In genomic region chr1:47724427-47724999, GRCh38 we compare ENCODE assay signal across 19 cellular contexts.
DNase-seq lines count a peak whose midpoint lies in the region; ATAC-seq, FAIRE-seq and TF ChIP-seq lines count a peak whose summit lies in the region.
"Had no signal": no experiment of that assay in that cellular context is flagged by ENCODE, and none has a peak within 500 bp of the region (broad histone marks: within the 10 kb centered on the region; RNA-seq: fewer than 3 reads in every experiment).

No MANE protein-coding gene starts in this region.

- ATAC-seq in A549 = no peak; a peak in 1 of 6 replicates
- no peak for ATAC-seq in GM18907 (IDR thresholded peaks at IDR 0.05; ENCODE audit: unreplicated experiment)
- ATAC-seq: CD8-positive, alpha-beta T cell; stimulated activated naive B cell treated with anti-CD40 and anti-IgM and Interleukin-4, amounts not matched to agents 10 μg/mL and 1 μg/mL and 100 μg/mL, for 72 hours had no signal

- H2BK120ac ChIP-seq in H1 (replicated peaks; ENCODE audit: low read depth, low read length) = peak overlapping the region; percentile 59

- H2BK12ac ChIP-seq in H1 (ENCODE audit: low read depth, low read length) = peak overlapping the region; percentile 64; the same call in 1 of the 2 replicates

- 79% methylated on average over 13 of the region's 13 CpGs for WGBS in A549 (ENCODE audit: missing lambda C conversion rate)
- WGBS in H1 (ENCODE audit: extremely low coverage in 1 of 2, insufficient coverage in 1 of 2, insufficient read length in 1 of 2, insufficient replicate concordance in 2 of 2, low coverage in 1 of 2, low lambda C conversion rate in 2 of 2, missing lambda C conversion rate in 1 of 2), 2 experiments = 79% methylated on average over 13 of the region's 13 CpGs; no CpG with 5 or more reads in 1 of the 2 experiments

- no peak overlapping the region for H3K4me3 Mint-ChIP-seq in activated T-helper 1 cell treated with anti-CD3 and anti-CD28 coated beads, Interleukin-12 subunit alpha, Interleukin-12 subunit beta, Interleukin-2, Interleukin-4 antibody, amounts not matched to agents 30 ng/mL and 10 ng/mL and 1 ng/mL, durations not matched to agents 14 hours and 24 hours and 36 hours
- H3K4me3 Mint-ChIP-seq: CD8-positive, alpha-beta T cell; stimulated activated naive B cell treated with anti-CD40 and anti-IgM and Interleukin-4, amounts not matched to agents 10 μg/mL and 1 μg/mL and 100 μg/mL, for 72 hours had no signal

- peaks cover 52% of the 10 kb centered on the region for H3K27me3 Mint-ChIP-seq in activated T-helper 1 cell treated with anti-CD3 and anti-CD28 coated beads, Interleukin-12 subunit alpha, Interleukin-12 subunit beta, Interleukin-2, Interleukin-4 antibody, amounts not matched to agents 30 ng/mL and 10 ng/mL and 1 ng/mL, durations not matched to agents 14 hours and 24 hours and 36 hours (ENCODE audit: insufficient read depth)

- peak overlapping the region; percentile 86; the same call in 1 of the 2 replicates for H2BK20ac ChIP-seq in H1 (ENCODE audit: low read length)

- no peak for FAIRE-seq in A549 (lab: Jason Lieb, UNC)
- FAIRE-seq in H1 (lab: Jason Lieb, UNC) = no peak
- FAIRE-seq: GM18507 had no signal

- H3K4me3 ChIP-seq in A549 (peak overlapping the region; percentile 38; the same call in 2 of the 3 replicates), HEK293 (ENCODE audit: low read depth, low read length) (no peak overlapping the region), H1 (ENCODE audit: extremely low read depth in 1 of 4, insufficient read depth in 2 of 4, low read depth in 3 of 4, low read length in 4 of 4) (peak overlapping the region; percentile 3 to 55 (median 30); a peak in 6 of 8 replicates), mucosa of rectum (ENCODE audit: low read length in 2 of 2) (no peak overlapping the region)
- H3K4me3 ChIP-seq: upper lobe of right lung had no signal

- DNase-seq in A549 (ENCODE audit: low read depth in 1 of 2, low spot score in 1 of 2) (no peak), H1 (ENCODE audit: low read depth in 1 of 2, low spot score in 2 of 2) (peak in 1 of 2 experiments; percentile 51), AML-193 (lab: John Stamatoyannopoulos, UW) (no peak)
- DNase-seq in activated T-helper 1 cell treated with anti-CD3 and anti-CD28 coated beads, Interleukin-12 subunit alpha, Interleukin-12 subunit beta, Interleukin-2, Interleukin-4 antibody, amounts not matched to agents 30 ng/mL and 10 ng/mL and 1 ng/mL, durations not matched to agents 14 hours and 24 hours and 36 hours (ENCODE audit: low spot score) = no peak
- no peak for DNase-seq in stimulated activated CD4-positive, alpha-beta T cell treated with anti-CD3 and anti-CD28 coated beads, Interleukin-4, amount 100 ng/mL, for 4 hours
- DNase-seq: activated CD4-positive, CD25-positive, alpha-beta regulatory T cell treated with anti-CD3 and anti-CD28 coated beads, Interleukin-2, amount 50 U/mL, for 72 hours; CD8-positive, alpha-beta T cell; esophagus squamous epithelium; KG1; NCI-H2081 treated with DMSO at 0.1 percent for 48 hours; NCI-H524 treated with DMSO at 0.1 percent for 48 hours; stimulated activated naive B cell treated with anti-CD40 and anti-IgM and Interleukin-4, amounts not matched to agents 10 μg/mL and 1 μg/mL and 100 μg/mL, for 72 hours; T-helper 9 cell; upper lobe of right lung had no signal

- H3K36me3 ChIP-seq in HEK293 (ENCODE audit: control insufficient read depth in 2 of 2, insufficient read depth in 1 of 2, low read length in 2 of 2) (no peaks in the 10 kb centered on the region), H1 (ENCODE audit: control insufficient read depth in 2 of 4, insufficient read depth in 4 of 4, low read length in 3 of 4) (no peaks in the 10 kb centered on the region), mucosa of rectum (ENCODE audit: control insufficient read depth in 2 of 2, insufficient read depth in 2 of 2, low read length in 2 of 2) (no peaks in the 10 kb centered on the region)
- H3K36me3 ChIP-seq: esophagus squamous epithelium, upper lobe of right lung had no signal

- no peak overlapping the region for H2AK5ac ChIP-seq in H1 (ENCODE audit: low read depth, low read length)

- no peaks in the 10 kb centered on the region for H3K79me1 ChIP-seq in H1 (ENCODE audit: low read depth, low read length)

- intact Hi-C loops in activated T-helper 1 cell treated with anti-CD3 and anti-CD28 coated beads, Interleukin-12 subunit alpha, Interleukin-12 subunit beta, Interleukin-2, Interleukin-4 antibody, amounts not matched to agents 30 ng/mL and 10 ng/mL and 1 ng/mL, durations not matched to agents 14 hours and 24 hours and 36 hours (cut with micrococcal nuclease) = no loop called here

- peak overlapping the region in 1 of 2 experiments; percentile 56; a peak in 2 of 6 replicates for H3K27ac ChIP-seq in A549
- no peak overlapping the region for H3K27ac ChIP-seq in HEK293 (ENCODE audit: extremely low read depth, low read depth, low read length)
- H3K27ac ChIP-seq in H1 (ENCODE audit: low read depth, low read length) = no peak overlapping the region
- peak overlapping the region; percentile 13 to 43 for H3K27ac ChIP-seq in mucosa of rectum (ENCODE audit: low read depth in 2 of 2, low read length in 2 of 2)
- H3K27ac ChIP-seq: esophagus squamous epithelium, upper lobe of right lung had no signal

- H4K5ac ChIP-seq in H1 (ENCODE audit: insufficient read length, low read depth, low read length) = no peak overlapping the region

- H3K27ac Mint-ChIP-seq in activated T-helper 1 cell treated with anti-CD3 and anti-CD28 coated beads, Interleukin-12 subunit alpha, Interleukin-12 subunit beta, Interleukin-2, Interleukin-4 antibody, amounts not matched to agents 30 ng/mL and 10 ng/mL and 1 ng/mL, durations not matched to agents 14 hours and 24 hours and 36 hours = no peak overlapping the region
- H3K27ac Mint-ChIP-seq: CD8-positive, alpha-beta T cell; nephron; stimulated activated naive B cell treated with anti-CD40 and anti-IgM and Interleukin-4, amounts not matched to agents 10 μg/mL and 1 μg/mL and 100 μg/mL, for 72 hours had no signal

- H3K9me3 ChIP-seq in A549 (no peaks in the 10 kb centered on the region), HEK293 (ENCODE audit: control insufficient read depth, insufficient read depth, low read depth, low read length) (no peaks in the 10 kb centered on the region), H1 (ENCODE audit: insufficient read depth in 2 of 2, low read depth in 1 of 2, low read length in 1 of 2) (no peaks in the 10 kb centered on the region), mucosa of rectum (ENCODE audit: control insufficient read depth in 2 of 2, low read length in 2 of 2) (no peaks in the 10 kb centered on the region)
- H3K9me3 ChIP-seq: esophagus squamous epithelium, upper lobe of right lung had no signal

- H3K23me2 ChIP-seq in H1 (ENCODE audit: low read depth, low read length) = no peaks in the 10 kb centered on the region

- H4K91ac ChIP-seq in H1 (replicated peaks; ENCODE audit: insufficient read length, low read length) = peak overlapping the region; percentile 82

- CTCF ChIA-PET in A549 (lab: Yijun Ruan, JAX) (interaction anchor here (1.8 to 17.4 kb wide), 4 partner anchors 8 to 291 kb away, joined by 8 to 313 read pairs (median 69); partner anchors contain the start of gene FOXD2), HEK293 (lab: Yijun Ruan, JAX) (interaction anchor here (0.6 to 2.2 kb wide), 3 partner anchors 11 to 412 kb away, joined by 3 to 10 read pairs (median 5); partner anchors contain the start of gene FOXD2), H1 (lab: Charles Lee; ENCODE audit: partially characterized antibody) (interaction anchor here (0.6 to 11.5 kb wide), 11 partner anchors 9 to 292 kb away, joined by 3 to 129 read pairs (median 4); partner anchors contain the start of gene FOXD2)

- TF ChIP-seq CTCF in A549 (IDR thresholded peaks at IDR 0.05) (no peak), HEK293 (tag by site-specific recombination; IDR thresholded peaks at IDR 0.05) (no peak), H1 (IDR thresholded peaks at IDR 0.05; ENCODE audit: control extremely low read depth in 1 of 3, insufficient read depth in 1 of 3, low read depth in 1 of 3, low read length in 3 of 3) (no peak)

- no peak overlapping the region for H3K14ac ChIP-seq in H1 (ENCODE audit: insufficient read length)

- no peaks in the 10 kb centered on the region for H3K9me3 Mint-ChIP-seq in activated T-helper 1 cell treated with anti-CD3 and anti-CD28 coated beads, Interleukin-12 subunit alpha, Interleukin-12 subunit beta, Interleukin-2, Interleukin-4 antibody, amounts not matched to agents 30 ng/mL and 10 ng/mL and 1 ng/mL, durations not matched to agents 14 hours and 24 hours and 36 hours
- H3K9me3 Mint-ChIP-seq: CD8-positive, alpha-beta T cell; nephron had no signal

- peak overlapping the region; percentile 94 for H2AFZ ChIP-seq in H1 (ENCODE audit: low read length)

- H3K36me3 Mint-ChIP-seq in activated T-helper 1 cell treated with anti-CD3 and anti-CD28 coated beads, Interleukin-12 subunit alpha, Interleukin-12 subunit beta, Interleukin-2, Interleukin-4 antibody, amounts not matched to agents 30 ng/mL and 10 ng/mL and 1 ng/mL, durations not matched to agents 14 hours and 24 hours and 36 hours (ENCODE audit: low read depth) = no peaks in the 10 kb centered on the region
- H3K36me3 Mint-ChIP-seq: CD8-positive, alpha-beta T cell; stimulated activated naive B cell treated with anti-CD40 and anti-IgM and Interleukin-4, amounts not matched to agents 10 μg/mL and 1 μg/mL and 100 μg/mL, for 72 hours had no signal

- H3K4ac ChIP-seq in H1 (replicated peaks; ENCODE audit: insufficient read length, low read depth, low read length) = no peak overlapping the region

- no peak for TF ChIP-seq RAD21 in A549 (conservative IDR thresholded peaks at IDR 0.05 in 1 of 2, IDR thresholded peaks at IDR 0.05 in 1 of 2)
- TF ChIP-seq RAD21 in H1 (IDR thresholded peaks at IDR 0.05 in 1 of 2, conservative IDR thresholded peaks at IDR 0.05 in 1 of 2; ENCODE audit: low read depth in 2 of 2, low read length in 2 of 2) = no peak

- H3K9ac ChIP-seq in H1 (replicated peaks in 1 of 4; ENCODE audit: extremely low read depth in 1 of 4, low read depth in 3 of 4, low read length in 3 of 4) (no peak overlapping the region; a peak in 1 of 7 replicates), mucosa of rectum (ENCODE audit: low read depth in 1 of 2, low read length in 2 of 2) (no peak overlapping the region)

- H3K4me2 ChIP-seq in A549 (peak overlapping the region; percentile 65), H1 (ENCODE audit: insufficient read depth in 1 of 2, low read depth in 2 of 2, low read length in 2 of 2) (peak overlapping the region; percentile 71 to 72)

- H3K4me1 Mint-ChIP-seq in activated T-helper 1 cell treated with anti-CD3 and anti-CD28 coated beads, Interleukin-12 subunit alpha, Interleukin-12 subunit beta, Interleukin-2, Interleukin-4 antibody, amounts not matched to agents 30 ng/mL and 10 ng/mL and 1 ng/mL, durations not matched to agents 14 hours and 24 hours and 36 hours (ENCODE audit: low read depth) = peaks cover 5% of the 10 kb centered on the region

- H3K27me3 ChIP-seq in H1 (replicated peaks in 1 of 4; ENCODE audit: control insufficient read depth in 3 of 4, extremely low read depth in 1 of 4, insufficient read depth in 3 of 4, low read length in 3 of 4) (peaks cover 13 to 37% (median 31%) of the 10 kb centered on the region in 4 experiments), mucosa of rectum (ENCODE audit: control insufficient read depth in 2 of 2, insufficient read depth in 2 of 2, low read length in 2 of 2) (peaks cover 9 to 21% of the 10 kb centered on the region in 2 donors)

- H3K18ac ChIP-seq in H1 (ENCODE audit: extremely low read depth, low read length) = peak overlapping the region; percentile 90

- POLR2A ChIA-PET in A549 (lab: Yijun Ruan, JAX) = no interaction called here
- POLR2A ChIA-PET in HEK293 (lab: Yijun Ruan, JAX) = no interaction called here
- POLR2A ChIA-PET in H1 (lab: Charles Lee; ENCODE audit: partially characterized antibody) = no interaction called here

- no peaks in the 10 kb centered on the region for H3K79me2 ChIP-seq in H1 (ENCODE audit: control insufficient read depth in 1 of 2, insufficient read depth in 2 of 2, low read length in 2 of 2)

- H2BK15ac ChIP-seq in H1 (ENCODE audit: low read length) = peak overlapping the region; percentile 7; the same call in 1 of the 2 replicates

- no peak for TF ChIP-seq POLR2A in A549 (IDR thresholded peaks at IDR 0.05; ENCODE audit: low read length)
- TF ChIP-seq POLR2A in H1 (IDR thresholded peaks at IDR 0.05; ENCODE audit: control extremely low read depth in 1 of 2, low read depth in 2 of 2, low read length in 2 of 2) = no peak

- H3K23ac ChIP-seq in H1 (ENCODE audit: insufficient read length) = no peak overlapping the region

- H3K56ac ChIP-seq in H1 (replicated peaks; ENCODE audit: insufficient read length, low read depth, low read length) = no peak overlapping the region

- H3K4me1 ChIP-seq in A549 = peaks cover 22% of the 10 kb centered on the region; the same call in 2 of the 3 replicates
- 0 out of 2 replicates have a peak, but pooled peaks cover 5% of the 10 kb centered on the region for H3K4me1 ChIP-seq in HEK293 (ENCODE audit: control insufficient read depth, insufficient read depth, low read length)
- H3K4me1 ChIP-seq in H1 (replicated peaks in 1 of 4; ENCODE audit: control insufficient read depth in 3 of 4, insufficient read depth in 4 of 4, low read length in 3 of 4) = peaks cover 0 to 16% (median 11%) of the 10 kb centered on the region in 4 experiments; a peak in 6 of 7 replicates
- H3K4me1 ChIP-seq in mucosa of rectum (ENCODE audit: control insufficient read depth in 2 of 2, insufficient read depth in 2 of 2, low read length in 2 of 2) = peaks cover 47 to 55% of the 10 kb centered on the region in 2 donors

- no peaks in the 10 kb centered on the region for H4K20me1 ChIP-seq in H1 (replicated peaks in 1 of 2; ENCODE audit: control insufficient read depth in 1 of 2, insufficient read depth in 2 of 2, low read length in 2 of 2)

- H2BK5ac ChIP-seq in H1 (ENCODE audit: low read depth, low read length) = 0 out of 2 replicates have a peak overlapping the region, but pooled peaks have one; percentile 52

- H4K8ac ChIP-seq in H1 (ENCODE audit: extremely low read depth, insufficient read depth, low read length) = peak overlapping the region; percentile 79

- TF ChIP-seq EP300 in A549 (IDR thresholded peaks at IDR 0.05) (no peak), H1 (IDR thresholded peaks at IDR 0.05; ENCODE audit: borderline replicate concordance in 1 of 2, low read depth in 2 of 2, low read length in 2 of 2) (no peak)

Comparison
In these comparisons a context has a peak if more than half of its experiments do, and no peak if none do; other contexts are left out.
1. H3K27ac ChIP-seq: peak in mucosa of rectum (2 of 2); none in HEK293 (single experiment) and H1 (single experiment).
2. H3K4me3 ChIP-seq: peak in A549 (single experiment) and H1 (4 of 4); none in HEK293 (single experiment) and mucosa of rectum (0 of 2).